In the genomic region with DNA sequence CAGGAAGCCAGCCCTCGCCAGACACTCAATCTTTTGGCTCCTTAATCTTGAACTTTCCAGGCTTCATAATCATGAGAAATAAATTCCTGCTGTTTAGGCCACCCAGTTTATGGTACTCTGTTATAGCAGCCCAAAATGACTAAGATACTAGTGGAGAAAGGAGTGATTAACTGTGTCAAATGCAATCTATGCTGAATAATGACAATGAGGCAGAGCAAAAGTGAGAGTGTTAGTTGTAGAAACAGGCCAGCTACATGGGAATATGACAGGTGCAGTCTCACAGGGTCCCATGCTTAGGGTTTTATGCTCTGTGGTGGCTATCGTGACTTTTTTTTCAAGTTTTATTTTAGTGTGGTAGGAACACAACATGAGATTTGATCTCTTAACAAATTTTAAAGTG, we compare ENCODE assay signal across 25 cellular contexts.
DNase-seq lines count a peak whose midpoint lies in the region; ATAC-seq, FAIRE-seq and TF ChIP-seq lines count a peak whose summit lies in the region.
"Had no signal": no experiment of that assay in that cellular context is flagged by ENCODE, and none has a peak within 500 bp of the region (broad histone marks: within the 10 kb centered on the region; RNA-seq: fewer than 3 reads in every experiment).

No MANE protein-coding gene starts in this region.

- H3K9me3 Mint-ChIP-seq in activated T-cell treated with anti-CD3 and anti-CD28 coated beads, Interleukin-2, amount 50 U/mL, for 72 hours: peaks cover 2% of the 10 kb centered on the region in 2 donors
- H3K9me3 Mint-ChIP-seq in activated T-cell treated with anti-CD3 and anti-CD28 coated beads, Interleukin-2, amount 50 U/mL, for 24 hours: no peaks in the 10 kb centered on the region
- H3K9me3 Mint-ChIP-seq: CD4-positive, alpha-beta T cell; CD8-positive, alpha-beta T cell had no signal

- peak; percentile 83 to 84 for ATAC-seq in activated T-cell treated with anti-CD3 and anti-CD28 coated beads, Interleukin-2, amount 50 U/mL, for 72 hours (replicated peaks in 1 of 2)
- no peak for ATAC-seq in Panc1
- ATAC-seq in esophagus mucosa: peak; percentile 35
- ATAC-seq in mucosa of descending colon: no peak
- ATAC-seq: A549; CD8-positive, alpha-beta T cell had no signal

- H3K4me3 Mint-ChIP-seq in activated T-cell treated with anti-CD3 and anti-CD28 coated beads, Interleukin-2, amount 50 U/mL, for 72 hours: no peak overlapping the region
- H3K4me3 Mint-ChIP-seq in activated T-cell treated with anti-CD3 and anti-CD28 coated beads, Interleukin-2, amount 50 U/mL, for 24 hours: no peak overlapping the region
- H3K4me3 Mint-ChIP-seq: B cell; CD4-positive, alpha-beta T cell; CD8-positive, alpha-beta T cell had no signal

- no peak overlapping the region for H3K27ac Mint-ChIP-seq in activated T-cell treated with anti-CD3 and anti-CD28 coated beads, Interleukin-2, amount 50 U/mL, for 72 hours
- H3K27ac Mint-ChIP-seq in activated T-cell treated with anti-CD3 and anti-CD28 coated beads, Interleukin-2, amount 50 U/mL, for 24 hours: no peak overlapping the region
- H3K27ac Mint-ChIP-seq: B cell; CD4-positive, alpha-beta T cell; CD8-positive, alpha-beta T cell had no signal

- POLR2A ChIA-PET in Panc1 (lab: Charles Lee): no interaction called here

- in situ Hi-C loops in Panc1 (cut with HindIII; ENCODE audit: low pct_unique_long_range_greater_than_20kb, low sequenced_read_pairs): no loop called here

- no peaks in the 10 kb centered on the region for H3K27me3 ChIP-seq in Panc1 (ENCODE audit: control insufficient read depth, insufficient read depth, low read length)
- H3K27me3 ChIP-seq in sigmoid colon: no peaks in the 10 kb centered on the region
- no peaks in the 10 kb centered on the region for H3K27me3 ChIP-seq in osteoblast (ENCODE audit: insufficient read depth, low read length)
- H3K27me3 ChIP-seq: BLaER1 treated with 17β-estradiol and CSF1 and Interleukin-3, amounts not matched to agents 10 nM and 100 nM had no signal

- H3K9me3 ChIP-seq in Panc1 (ENCODE audit: control insufficient read depth, insufficient read depth, low read depth, low read length): 0 out of 2 replicates have a peak, but pooled peaks cover 4% of the 10 kb centered on the region
- no peaks in the 10 kb centered on the region for H3K9me3 ChIP-seq in sigmoid colon
- no peaks in the 10 kb centered on the region for H3K9me3 ChIP-seq in osteoblast (ENCODE audit: low read depth, low read length)
- H3K9me3 ChIP-seq in mucosa of descending colon: no peaks in the 10 kb centered on the region
- H3K9me3 ChIP-seq: A549; BLaER1 treated with 17β-estradiol and CSF1 and Interleukin-3, amounts not matched to agents 10 nM and 100 nM; Caco-2 had no signal

- peak; percentile 54 for FAIRE-seq in GM12892 (lab: Jason Lieb, UNC)
- FAIRE-seq: A549, D721Med, G401.6, GM12891, GM18507, GM19239 had no signal

- TF ChIP-seq CTCF in Panc1 (IDR thresholded peaks at IDR 0.05) (0 out of 2 replicates have a peak, but pooled peaks have one; percentile 4), sigmoid colon (IDR thresholded peaks at IDR 0.05) (no peak), osteoblast (IDR thresholded peaks at IDR 0.05; ENCODE audit: extremely low read depth, low read depth, low read length) (no peak), mucosa of descending colon (IDR thresholded peaks at IDR 0.05) (no peak)

- H3K27ac ChIP-seq in Panc1 (ENCODE audit: low read length) (no peak overlapping the region), sigmoid colon (no peak overlapping the region), osteoblast (ENCODE audit: low read depth, low read length) (no peak overlapping the region)
- H3K27ac ChIP-seq: 22Rv1; A549; BLaER1 treated with 17β-estradiol and CSF1 and Interleukin-3, amounts not matched to agents 10 nM and 100 nM; C4-2B had no signal

- H3K4me2 ChIP-seq in osteoblast (ENCODE audit: insufficient read depth, low read length): no peak overlapping the region
- H3K4me2 ChIP-seq: A549; BLaER1 treated with 17β-estradiol and CSF1 and Interleukin-3, amounts not matched to agents 10 nM and 100 nM had no signal

- H3K36me3 ChIP-seq in Panc1 (ENCODE audit: control insufficient read depth, insufficient read depth, low read length) (no peaks in the 10 kb centered on the region), sigmoid colon (no peaks in the 10 kb centered on the region), osteoblast (ENCODE audit: insufficient read depth, low read length) (no peaks in the 10 kb centered on the region), mucosa of descending colon (ENCODE audit: low read depth) (no peaks in the 10 kb centered on the region)
- H3K36me3 ChIP-seq: BLaER1 treated with 17β-estradiol and CSF1 and Interleukin-3, amounts not matched to agents 10 nM and 100 nM had no signal

- intact Hi-C loops in Panc1 (cut with micrococcal nuclease; ENCODE audit: unreplicated experiment): no loop called here
- intact Hi-C loops in sigmoid colon (cut with DNase I): no loop called here
- intact Hi-C loops in mucosa of descending colon (cut with DNase I, micrococcal nuclease): no loop called here

- H3K4me3 ChIP-seq in Panc1 (ENCODE audit: low read depth in 2 of 2, low read length in 2 of 2) (no peak overlapping the region), sigmoid colon (no peak overlapping the region), osteoblast (ENCODE audit: insufficient read depth, low read length) (no peak overlapping the region), mucosa of descending colon (no peak overlapping the region)
- H3K4me3 ChIP-seq: A549; BLaER1 treated with 17β-estradiol and CSF1 and Interleukin-3, amounts not matched to agents 10 nM and 100 nM had no signal

- DNase-seq in activated T-cell treated with anti-CD3 and anti-CD28 coated beads, Interleukin-2, amount 50 U/mL, for 72 hours: no peak
- no peak for DNase-seq in activated T-cell treated with anti-CD3 and anti-CD28 coated beads, Interleukin-2, amount 50 U/mL, for 24 hours
- DNase-seq in GM12892 (ENCODE audit: insufficient read length) (no peak), Panc1 (ENCODE audit: low read depth, low spot score) (no peak), sigmoid colon (no peak), osteoblast (ENCODE audit: insufficient read length, low spot score, missing footprints) (no peak), mucosa of descending colon (no peak)
- DNase-seq: AML-193; Caco-2; Calu3; CD4-positive, alpha-beta T cell; CD8-positive, alpha-beta T cell; DMS79 treated with DMSO at 0.1 percent for 48 hours; GF-D8 had no signal

- no peak overlapping the region for H2AFZ ChIP-seq in osteoblast (ENCODE audit: low read length)

- H3K4me1 Mint-ChIP-seq in activated T-cell treated with anti-CD3 and anti-CD28 coated beads, Interleukin-2, amount 50 U/mL, for 72 hours (ENCODE audit: low read depth): peaks cover 8% of the 10 kb centered on the region
- no peaks in the 10 kb centered on the region for H3K4me1 Mint-ChIP-seq in activated T-cell treated with anti-CD3 and anti-CD28 coated beads, Interleukin-2, amount 50 U/mL, for 24 hours (ENCODE audit: low read depth)
- H3K4me1 Mint-ChIP-seq: B cell had no signal

- TF ChIP-seq EP300 in sigmoid colon (IDR thresholded peaks at IDR 0.05): no peak

- WGBS in sigmoid colon, 2 donors: 85 to 89% methylated on average over 2 of the region's 2 CpGs

- H4K20me1 ChIP-seq in osteoblast (ENCODE audit: insufficient read depth, low read length): no peaks in the 10 kb centered on the region
- H4K20me1 ChIP-seq: BLaER1 treated with 17β-estradiol and CSF1 and Interleukin-3, amounts not matched to agents 10 nM and 100 nM had no signal

- BruUV-seq in Panc1 (replicated peaks; lab: Mats Ljungman, UMichigan): no TSS peak

- no peaks in the 10 kb centered on the region for H3K4me1 ChIP-seq in Panc1 (ENCODE audit: control insufficient read depth, insufficient read depth, low read length)
- H3K4me1 ChIP-seq in sigmoid colon: no peaks in the 10 kb centered on the region
- no peaks in the 10 kb centered on the region for H3K4me1 ChIP-seq in osteoblast (ENCODE audit: insufficient read depth, low read length)
- no peaks in the 10 kb centered on the region for H3K4me1 ChIP-seq in mucosa of descending colon (ENCODE audit: low read depth)
- H3K4me1 ChIP-seq: A549, Caco-2 had no signal

- H3K27me3 Mint-ChIP-seq in activated T-cell treated with anti-CD3 and anti-CD28 coated beads, Interleukin-2, amount 50 U/mL, for 72 hours (ENCODE audit: low read depth): no peaks in the 10 kb centered on the region
- H3K27me3 Mint-ChIP-seq in activated T-cell treated with anti-CD3 and anti-CD28 coated beads, Interleukin-2, amount 50 U/mL, for 24 hours: no peaks in the 10 kb centered on the region
- H3K27me3 Mint-ChIP-seq: B cell; CD4-positive, alpha-beta T cell had no signal

- H3K36me3 Mint-ChIP-seq in activated T-cell treated with anti-CD3 and anti-CD28 coated beads, Interleukin-2, amount 50 U/mL, for 72 hours (ENCODE audit: insufficient read depth in 2 of 2): no peaks in the 10 kb centered on the region
- no peaks in the 10 kb centered on the region for H3K36me3 Mint-ChIP-seq in activated T-cell treated with anti-CD3 and anti-CD28 coated beads, Interleukin-2, amount 50 U/mL, for 24 hours (ENCODE audit: low read depth)
- H3K36me3 Mint-ChIP-seq: CD8-positive, alpha-beta T cell had no signal

- H3K79me2 ChIP-seq in osteoblast (ENCODE audit: insufficient read depth, low read length): no peaks in the 10 kb centered on the region

- no peak for TF ChIP-seq POLR2A in GM12892 (IDR thresholded peaks at IDR 0.05; ENCODE audit: low read depth, low read length)
- no peak for TF ChIP-seq POLR2A in sigmoid colon (IDR thresholded peaks at IDR 0.05)

- CTCF ChIA-PET in Panc1 (lab: Charles Lee): no interaction called here

Comparison
In these comparisons a context has a peak if more than half of its experiments do, and no peak if none do; other contexts are left out.
1. ATAC-seq: peak in activated T-cell treated with anti-CD3 and anti-CD28 coated beads, Interleukin-2, amount 50 U/mL, for 72 hours (2 of 2) and esophagus mucosa (single experiment); none in Panc1 (single experiment) and mucosa of descending colon (single experiment).